ENCODE assay signal across 1 cellular context in genomic region chr11:66438504-66439466, GRCh38.
TF ChIP-seq lines count a peak whose summit lies in the region.

Gene MRPL11, minus strand, starts transcription at chr11:66438848. Its CDS starts 94 bp downstream, at chr11:66438754.

TF ChIP-seq in GM12878, 131 proteins besides CTCF, POLR2A, EP300 and RAD21 (continued from another document and continues in another):
- TF ChIP-seq ZBTB4 (CRISPR knock-in tag; IDR thresholded peaks at IDR 0.05): no peak
- no peak for TF ChIP-seq SREBF1 (IDR thresholded peaks at IDR 0.05; ENCODE audit: low read length)
- peak; percentile 75 for TF ChIP-seq E4F1 (IDR thresholded peaks at IDR 0.05; ENCODE audit: borderline replicate concordance, partially characterized antibody)
- peak; percentile 98 for TF ChIP-seq MYB (IDR thresholded peaks at IDR 0.05; ENCODE audit: borderline replicate concordance, low read depth, low read length)
- 0 out of 2 replicates have a peak, but pooled peaks have one; percentile 45 for TF ChIP-seq MLLT1 (IDR thresholded peaks at IDR 0.05)
- peak; percentile 64; the same call in 1 of the 2 replicates for TF ChIP-seq SIN3A (IDR thresholded peaks at IDR 0.05; ENCODE audit: low read depth, low read length)
- no peak for TF ChIP-seq REST (IDR thresholded peaks at IDR 0.05; ENCODE audit: low read depth, low read length)
- TF ChIP-seq HDAC2 (IDR thresholded peaks at IDR 0.05): no peak
- 0 out of 2 replicates have a peak, but pooled peaks have one; percentile 34 for TF ChIP-seq RAD51 (IDR thresholded peaks at IDR 0.05)
- TF ChIP-seq E2F8 (IDR thresholded peaks at IDR 0.05; ENCODE audit: low read depth, partially characterized antibody): peak; percentile 66
- peak; percentile 82 for TF ChIP-seq MXI1 (IDR thresholded peaks at IDR 0.05; ENCODE audit: low read depth, low read length)
- no peak for TF ChIP-seq PAX8 (IDR thresholded peaks at IDR 0.05)
- peak; percentile 52; the same call in 1 of the 2 replicates for TF ChIP-seq ATF7 (IDR thresholded peaks at IDR 0.05; ENCODE audit: low read depth)
- no peak for TF ChIP-seq ZNF274 (IDR thresholded peaks at IDR 0.05; ENCODE audit: insufficient read depth, insufficient read length)
- no peak for TF ChIP-seq SMAD1 (IDR thresholded peaks at IDR 0.05; ENCODE audit: low read depth, partially characterized antibody)
- no peak for TF ChIP-seq EED (IDR thresholded peaks at IDR 0.05; ENCODE audit: low read depth)
- 0 out of 2 replicates have a peak, but pooled peaks have one; percentile 31 for TF ChIP-seq ZNF687 (IDR thresholded peaks at IDR 0.05)
- no peak for TF ChIP-seq E2F4 (IDR thresholded peaks at IDR 0.05; ENCODE audit: low read depth, low read length)
- 0 out of 2 replicates have a peak, but pooled peaks have one; percentile 40 for TF ChIP-seq SMARCA5 (IDR thresholded peaks at IDR 0.05)
- peak; percentile 99 for TF ChIP-seq IRF5 (IDR thresholded peaks at IDR 0.05; ENCODE audit: borderline replicate concordance)
- TF ChIP-seq PRDM15 (CRISPR knock-in tag; IDR thresholded peaks at IDR 0.05): no peak
- TF ChIP-seq CREB1 (IDR thresholded peaks at IDR 0.05; ENCODE audit: low read depth): peak; percentile 67
- TF ChIP-seq CHD4 (IDR thresholded peaks at IDR 0.05): no peak
- TF ChIP-seq PKNOX1 (IDR thresholded peaks at IDR 0.05): no peak
